In genomic region chr13:29917573-29918091, GRCh38 we compare ENCODE assay signal across 31 cellular contexts.
A peak's percentile ranks its signal among the peaks of the same experiment; 100 is the strongest.
DNase-seq lines count a peak whose midpoint lies in the region; ATAC-seq, FAIRE-seq and TF ChIP-seq lines count a peak whose summit lies in the region.
"Had no signal": no experiment of that assay in that cellular context is flagged by ENCODE, and none has a peak within 500 bp of the region (broad histone marks: within the 10 kb centered on the region; RNA-seq: fewer than 3 reads in every experiment).

No MANE protein-coding gene starts in this region.

- no peak for TF ChIP-seq RAD21 in HepG2 (CRISPR knock-in tag; IDR thresholded peaks at IDR 0.05)

- peaks cover 22% of the 10 kb centered on the region for H3F3A ChIP-seq in PC-9 (ENCODE audit: insufficient read depth, low read depth)

- in situ Hi-C loops in HepG2 (cut with HindIII; ENCODE audit: extremely low pct_ligation_motif_present, low pct_unique_long_range_greater_than_20kb): no loop called here

- H3K4me3 ChIP-seq in HepG2 (replicated peaks in 1 of 3; ENCODE audit: insufficient read depth in 1 of 3, low read depth in 2 of 3, low read length in 3 of 3): no peak overlapping the region
- no peak overlapping the region for H3K4me3 ChIP-seq in right lobe of liver
- H3K4me3 ChIP-seq in PC-9: no peak overlapping the region
- H3K4me3 ChIP-seq in fibroblast of pulmonary artery (replicated peaks; ENCODE audit: low read depth, low read length): no peak overlapping the region
- no peak overlapping the region for H3K4me3 ChIP-seq in upper lobe of left lung
- H3K4me3 ChIP-seq: adrenal gland, left ventricle myocardium inferior, tibial artery had no signal

- intact Hi-C loops in HepG2 (cut with micrococcal nuclease; ENCODE audit: unreplicated experiment): no loop called here
- intact Hi-C loops in right lobe of liver (cut with DNase I): no loop called here
- intact Hi-C loops in PC-9 (cut with micrococcal nuclease; ENCODE audit: unreplicated experiment): loop anchor here (2.0 kb wide), 1 partner anchor 15 kb away; no protein-coding TSS in a partner anchor
- intact Hi-C loops in natural killer cell (cut with micrococcal nuclease): no loop called here

- H4K20me1 ChIP-seq in HepG2 (ENCODE audit: insufficient read depth, low read length): no peaks in the 10 kb centered on the region
- no peaks in the 10 kb centered on the region for H4K20me1 ChIP-seq in PC-9 (ENCODE audit: insufficient read depth)

- CTCF ChIA-PET in HepG2 (lab: Yijun Ruan, JAX; ENCODE audit: low intra/inter-chr PET ratio, low total read pairs): no interaction called here
- CTCF ChIA-PET in PC-9 (lab: Charles Lee): no interaction called here

- TF ChIP-seq CTCF in HepG2 (CRISPR knock-in tag; IDR thresholded peaks at IDR 0.05) (no peak), right lobe of liver (IDR thresholded peaks at IDR 0.05) (no peak), PC-9 (conservative IDR thresholded peaks at IDR 0.05) (no peak), fibroblast of pulmonary artery (IDR thresholded peaks at IDR 0.05; ENCODE audit: low read length, missing control alignments) (no peak), natural killer cell (IDR thresholded peaks at IDR 0.05) (no peak), upper lobe of left lung (IDR thresholded peaks at IDR 0.05) (no peak)

- TF ChIP-seq EP300 in HepG2 (IDR thresholded peaks at IDR 0.05; ENCODE audit: low read depth in 2 of 2, low read length in 2 of 2): no peak
- no peak for TF ChIP-seq EP300 in HepG2 (CRISPR knock-in tag; IDR thresholded peaks at IDR 0.05; ENCODE audit: borderline replicate concordance)
- no peak for TF ChIP-seq EP300 in upper lobe of left lung (IDR thresholded peaks at IDR 0.05)

- H2AFZ ChIP-seq in HepG2 (ENCODE audit: low read length): no peak overlapping the region
- H2AFZ ChIP-seq in PC-9: no peak overlapping the region

- DNase-seq in HepG2 (ENCODE audit: low spot score) (no peak), right lobe of liver (no peak), PC-9 (no peak), fibroblast of pulmonary artery (ENCODE audit: low read depth) (peak; percentile 7), natural killer cell (no peak), upper lobe of left lung (no peak), cerebellum (ENCODE audit: low spot score) (no peak)
- DNase-seq: ACHN; activated CD8-positive, alpha-beta memory T cell treated with anti-CD3 and anti-CD28 coated beads, Interleukin-2, amount 50 U/mL, for 48 hours; activated CD8-positive, alpha-beta T cell treated with anti-CD3 and anti-CD28 coated beads for 36 hours; activated naive CD4-positive, alpha-beta T cell treated with anti-CD3 and anti-CD28 coated beads, Interleukin-2, amount 10 ng/mL, durations not matched to agents 7 days and 5 days; adrenal gland; BE2C; CD8-positive, alpha-beta memory T cell; DMS153; effector CD8-positive, alpha-beta T cell; GDM1; glutamatergic neuron; HCEC 1CT; Karpas-422; left ventricle myocardium inferior; MV-4-11; NCI-H146; NCI-H2171; nucleus accumbens; stimulated activated CD4-positive, alpha-beta T cell treated with anti-CD3 and anti-CD28 coated beads, Interleukin-15, amount 100 ng/mL, for 24 hours; stimulated activated CD4-positive, alpha-beta T cell treated with anti-CD3 and anti-CD28 coated beads, Interleukin-4, amount 100 ng/mL, for 4 hours; tibial artery had no signal

- no peak overlapping the region for H3K4me3 Mint-ChIP-seq in natural killer cell
- H3K4me3 Mint-ChIP-seq: activated CD8-positive, alpha-beta T cell treated with anti-CD3 and anti-CD28 coated beads for 36 hours; activated naive CD4-positive, alpha-beta T cell treated with anti-CD3 and anti-CD28 coated beads, Interleukin-2, amount 10 ng/mL, durations not matched to agents 7 days and 5 days; activated T-helper 17 cell treated with anti-CD3 and anti-CD28 coated beads, Interleukin-2, amount 50 U/mL, for 72 hours; CD8-positive, alpha-beta memory T cell had no signal

- POLR2A ChIA-PET in HepG2 (lab: Yijun Ruan, JAX): no interaction called here
- POLR2A ChIA-PET in PC-9 (lab: Charles Lee; ENCODE audit: unreplicated experiment): interaction anchor here (0.6 kb wide), 3 partner anchors 15 to 224 kb away, joined by 3 to 6 read pairs (median 4); no protein-coding TSS in a partner anchor

- peaks cover 7 to 8% of the 10 kb centered on the region in 2 donors for H3K27me3 Mint-ChIP-seq in natural killer cell (ENCODE audit: low read depth in 2 of 2)
- H3K27me3 Mint-ChIP-seq: activated CD8-positive, alpha-beta T cell treated with anti-CD3 and anti-CD28 coated beads for 36 hours; activated T-helper 17 cell treated with anti-CD3 and anti-CD28 coated beads, Interleukin-2, amount 50 U/mL, for 72 hours; CD8-positive, alpha-beta memory T cell had no signal

- 47% methylated on average over 3 of the region's 3 CpGs for WGBS in HepG2 (ENCODE audit: low lambda C conversion rate)
- no CpG with 5 or more reads among the region's 3 CpGs for WGBS in right lobe of liver (ENCODE audit: insufficient coverage, low coverage, low lambda C conversion rate, missing lambda C conversion rate)
- 85 to 91% methylated on average over 3 of the region's 3 CpGs for WGBS in upper lobe of left lung, 2 donors

- no peaks in the 10 kb centered on the region for H3K79me2 ChIP-seq in HepG2 (ENCODE audit: insufficient read depth, low read length)
- H3K79me2 ChIP-seq in PC-9 (ENCODE audit: low read depth): no peaks in the 10 kb centered on the region

- BruUV-seq in HepG2 (replicated peaks; lab: Mats Ljungman, UMichigan): no TSS peak
- no TSS peak for BruUV-seq in PC-9 (replicated peaks; lab: Mats Ljungman, UMichigan)

- FAIRE-seq in HepG2 (lab: Jason Lieb, UNC): no peak
- FAIRE-seq: colon had no signal

- H3K9me3 ChIP-seq in HepG2 (ENCODE audit: low read length): no peaks in the 10 kb centered on the region
- H3K9me3 ChIP-seq in right lobe of liver: no peaks in the 10 kb centered on the region
- H3K9me3 ChIP-seq in PC-9 (ENCODE audit: insufficient read depth, low read depth): no peaks in the 10 kb centered on the region
- H3K9me3 ChIP-seq in upper lobe of left lung: no peaks in the 10 kb centered on the region
- H3K9me3 ChIP-seq: adrenal gland, BE2C, left ventricle myocardium inferior, tibial artery had no signal

- H3K4me1 ChIP-seq in HepG2 (ENCODE audit: insufficient read depth, low read length): peaks cover 46% of the 10 kb centered on the region
- H3K4me1 ChIP-seq in right lobe of liver: peaks cover 0 to 36% (median 15%) of the 10 kb centered on the region in 4 donors
- H3K4me1 ChIP-seq in PC-9 (replicated peaks; ENCODE audit: insufficient read depth): peaks cover 63% of the 10 kb centered on the region
- peaks cover 0 to 3% (median under 1%) of the 10 kb centered on the region in 4 donors for H3K4me1 ChIP-seq in upper lobe of left lung
- H3K4me1 ChIP-seq: adrenal gland, BE2C, left ventricle myocardium inferior had no signal

- no peak for ATAC-seq in HepG2
- no peak for ATAC-seq in right lobe of liver
- no peak for ATAC-seq in natural killer cell
- no peak for ATAC-seq in upper lobe of left lung (ENCODE audit: low FRiP score in 2 of 2)
- ATAC-seq: activated CD4-positive, CD25-positive, alpha-beta regulatory T cell treated with anti-CD3 and anti-CD28 coated beads, Interleukin-2, amount 50 U/mL, for 24 hours; activated CD8-positive, alpha-beta T cell treated with anti-CD3 and anti-CD28 coated beads for 36 hours; activated T-helper 17 cell treated with anti-CD3 and anti-CD28 coated beads, Interleukin-2, amount 50 U/mL, for 72 hours had no signal

- H3K36me3 ChIP-seq in HepG2 (replicated peaks in 1 of 2; ENCODE audit: control insufficient read depth in 1 of 2, insufficient read depth in 2 of 2, low read length in 2 of 2): no peaks in the 10 kb centered on the region
- no peaks in the 10 kb centered on the region for H3K36me3 ChIP-seq in right lobe of liver
- H3K36me3 ChIP-seq in PC-9 (ENCODE audit: low read depth): no peaks in the 10 kb centered on the region
- no peaks in the 10 kb centered on the region for H3K36me3 ChIP-seq in upper lobe of left lung
- H3K36me3 ChIP-seq: adrenal gland, BE2C, left ventricle myocardium inferior, tibial artery had no signal

- TF ChIP-seq POLR2A in HepG2 (IDR thresholded peaks at IDR 0.05; ENCODE audit: insufficient read depth in 1 of 2, low read depth in 2 of 2, low read length in 2 of 2) (no peak), right lobe of liver (IDR thresholded peaks at IDR 0.05) (no peak), upper lobe of left lung (IDR thresholded peaks at IDR 0.05) (no peak)

- no peaks in the 10 kb centered on the region for H3K9me3 Mint-ChIP-seq in natural killer cell
- H3K9me3 Mint-ChIP-seq: activated CD8-positive, alpha-beta T cell treated with anti-CD3 and anti-CD28 coated beads for 36 hours; activated naive CD4-positive, alpha-beta T cell treated with anti-CD3 and anti-CD28 coated beads, Interleukin-2, amount 10 ng/mL, durations not matched to agents 7 days and 5 days; activated T-helper 17 cell treated with anti-CD3 and anti-CD28 coated beads, Interleukin-2, amount 50 U/mL, for 72 hours; CD8-positive, alpha-beta memory T cell had no signal

- no peak overlapping the region for H3K9ac ChIP-seq in HepG2 (ENCODE audit: insufficient read depth, low read depth, low read length)

- H3K27ac Mint-ChIP-seq in natural killer cell: no peak overlapping the region
- H3K27ac Mint-ChIP-seq: activated CD8-positive, alpha-beta T cell treated with anti-CD3 and anti-CD28 coated beads for 36 hours; activated naive CD4-positive, alpha-beta T cell treated with anti-CD3 and anti-CD28 coated beads, Interleukin-2, amount 10 ng/mL, durations not matched to agents 7 days and 5 days; activated T-helper 17 cell treated with anti-CD3 and anti-CD28 coated beads, Interleukin-2, amount 50 U/mL, for 72 hours had no signal

- H3K27ac ChIP-seq in HepG2 (ENCODE audit: extremely low read length, insufficient read depth, low read length) (no peak overlapping the region), right lobe of liver (no peak overlapping the region), PC-9 (peak overlapping the region; percentile 78), upper lobe of left lung (no peak overlapping the region)
- H3K27ac ChIP-seq: adrenal gland, left ventricle myocardium inferior, tibial artery had no signal

- H3K36me3 Mint-ChIP-seq in natural killer cell: no peaks in the 10 kb centered on the region
- H3K36me3 Mint-ChIP-seq: activated naive CD4-positive, alpha-beta T cell treated with anti-CD3 and anti-CD28 coated beads, Interleukin-2, amount 10 ng/mL, durations not matched to agents 7 days and 5 days; CD8-positive, alpha-beta memory T cell had no signal

- H3K4me2 ChIP-seq in HepG2 (ENCODE audit: low read depth, low read length) (no peak overlapping the region), PC-9 (peak overlapping the region; percentile 59)

- H3K4me1 Mint-ChIP-seq in natural killer cell: peaks cover 9 to 11% of the 10 kb centered on the region in 2 donors
- H3K4me1 Mint-ChIP-seq: activated naive CD4-positive, alpha-beta T cell treated with anti-CD3 and anti-CD28 coated beads, Interleukin-2, amount 10 ng/mL, durations not matched to agents 7 days and 5 days; activated T-helper 17 cell treated with anti-CD3 and anti-CD28 coated beads, Interleukin-2, amount 50 U/mL, for 72 hours had no signal

- H3K9me2 ChIP-seq in PC-9 (ENCODE audit: insufficient read depth): no peaks in the 10 kb centered on the region

- no peaks in the 10 kb centered on the region; a peak in 1 of 5 replicates for H3K27me3 ChIP-seq in HepG2 (ENCODE audit: control insufficient read depth in 1 of 2, insufficient read depth in 2 of 2, low read length in 2 of 2)
- no peaks in the 10 kb centered on the region for H3K27me3 ChIP-seq in right lobe of liver
- H3K27me3 ChIP-seq in PC-9 (ENCODE audit: insufficient read depth, low read depth): no peaks in the 10 kb centered on the region
- no peaks in the 10 kb centered on the region for H3K27me3 ChIP-seq in upper lobe of left lung
- H3K27me3 ChIP-seq: adrenal gland, BE2C, tibial artery had no signal
